ENCODE assay signal across 16 cellular contexts in genomic region chr16:69423189-69423588, GRCh38. TPM values are rescaled to one million over a fixed set of nuclear protein-coding genes. Genes with fewer than 3 reads are reported as not detected.
DNase-seq lines count a peak whose midpoint lies in the region; ATAC-seq and TF ChIP-seq lines count a peak whose summit lies in the region.
"Had no signal": no experiment of that assay in that cellular context is flagged by ENCODE, and none has a peak within 500 bp of the region (broad histone marks: within the 10 kb centered on the region; RNA-seq: fewer than 3 reads in every experiment).

No MANE protein-coding gene starts in this region.

- no peaks in the 10 kb centered on the region for H3K27me3 Mint-ChIP-seq in activated CD8-positive, alpha-beta T cell treated with anti-CD3 and anti-CD28 coated beads for 36 hours
- H3K27me3 Mint-ChIP-seq in naive thymus-derived CD4-positive, alpha-beta T cell: no peaks in the 10 kb centered on the region
- H3K27me3 Mint-ChIP-seq: dendritic cell treated with granulocyte-macrophage colony-stimulating factor and Interleukin-4, amounts not matched to agents 40 ng/mL and 50 ng/mL, for 4 days had no signal

- H3K27ac Mint-ChIP-seq in activated CD8-positive, alpha-beta T cell treated with anti-CD3 and anti-CD28 coated beads for 36 hours: peak overlapping the region; percentile 39
- H3K27ac Mint-ChIP-seq in naive thymus-derived CD4-positive, alpha-beta T cell: peak overlapping the region in 6 of 9 donors; percentile 47 to 78 (median 62)

- H4K20me1 ChIP-seq in BLaER1 treated with 17β-estradiol and CSF1 and Interleukin-3, amounts not matched to agents 10 nM and 100 nM: no peaks in the 10 kb centered on the region; a peak in 1 of 22 replicates

- 76 to 80% methylated on average over 11 of the region's 11 CpGs for WGBS in thyroid gland, 2 donors

- H3K4me1 Mint-ChIP-seq in activated CD8-positive, alpha-beta T cell treated with anti-CD3 and anti-CD28 coated beads for 36 hours (ENCODE audit: low read depth): peaks cover 24% of the 10 kb centered on the region
- H3K4me1 Mint-ChIP-seq in naive thymus-derived CD4-positive, alpha-beta T cell: peaks cover under 1 to 38% (median 28%) of the 10 kb centered on the region in 7 donors

- H3K4me2 ChIP-seq in BLaER1 treated with 17β-estradiol and CSF1 and Interleukin-3, amounts not matched to agents 10 nM and 100 nM: peak overlapping the region in 7 of 11 experiments; percentile 1 to 79 (median 62); a peak in 7 of 22 replicates

- peak overlapping the region; percentile 49 for H3K4me3 Mint-ChIP-seq in activated CD8-positive, alpha-beta T cell treated with anti-CD3 and anti-CD28 coated beads for 36 hours
- H3K4me3 Mint-ChIP-seq in naive thymus-derived CD4-positive, alpha-beta T cell: peak overlapping the region; percentile 35 to 98 (median 75)

- no peak overlapping the region for H3K4me3 ChIP-seq in BLaER1 treated with 17β-estradiol and CSF1 and Interleukin-3, amounts not matched to agents 10 nM and 100 nM
- no peak overlapping the region for H3K4me3 ChIP-seq in naive thymus-derived CD4-positive, alpha-beta T cell (ENCODE audit: low read length)
- H3K4me3 ChIP-seq in thyroid gland (replicated peaks in 1 of 3): no peak overlapping the region

- TF ChIP-seq CTCF in activated CD8-positive, alpha-beta T cell treated with anti-CD3 and anti-CD28 coated beads for 36 hours (IDR thresholded peaks at IDR 0.05): no peak
- TF ChIP-seq CTCF in GM10266 (IDR thresholded peaks at IDR 0.05; ENCODE audit: control insufficient read depth, insufficient read depth, low read depth, missing control alignments) (no peak), thyroid gland (IDR thresholded peaks at IDR 0.05) (no peak)

- intact Hi-C loops in activated CD8-positive, alpha-beta T cell treated with anti-CD3 and anti-CD28 coated beads for 36 hours (cut with micrococcal nuclease): no loop called here
- intact Hi-C loops in naive thymus-derived CD4-positive, alpha-beta T cell (cut with micrococcal nuclease): loop anchor here in 1 of 2 donors (10.0 kb wide), 1 partner anchor 332 kb away; the partner anchor contains the start of gene NOB1
- intact Hi-C loops in thyroid gland (cut with DNase I): no loop called here

- H3K36me3 ChIP-seq in BLaER1 treated with 17β-estradiol and CSF1 and Interleukin-3, amounts not matched to agents 10 nM and 100 nM: peaks cover 15 to 23% (median 18%) of the 10 kb centered on the region in 11 experiments
- H3K36me3 ChIP-seq in naive thymus-derived CD4-positive, alpha-beta T cell (ENCODE audit: control insufficient read depth in 2 of 3, insufficient read depth in 3 of 3, low read length in 3 of 3): peaks cover 0 to 8% (median 0%) of the 10 kb centered on the region in 3 experiments
- H3K36me3 ChIP-seq in thyroid gland: peaks cover 0 to 6% of the 10 kb centered on the region in 2 donors
- H3K36me3 ChIP-seq: ovary had no signal

- H3K27me3 ChIP-seq in BLaER1 treated with 17β-estradiol and CSF1 and Interleukin-3, amounts not matched to agents 10 nM and 100 nM: no peaks in the 10 kb centered on the region
- no peaks in the 10 kb centered on the region for H3K27me3 ChIP-seq in naive thymus-derived CD4-positive, alpha-beta T cell (ENCODE audit: control insufficient read depth in 2 of 2, insufficient read depth in 2 of 2, low read length in 2 of 2)
- no peaks in the 10 kb centered on the region for H3K27me3 ChIP-seq in thyroid gland
- H3K27me3 ChIP-seq: ovary, Peyer's patch had no signal

- peaks cover 27% of the 10 kb centered on the region for H3K36me3 Mint-ChIP-seq in activated CD8-positive, alpha-beta T cell treated with anti-CD3 and anti-CD28 coated beads for 36 hours (ENCODE audit: low read depth)
- H3K36me3 Mint-ChIP-seq in naive thymus-derived CD4-positive, alpha-beta T cell: peaks cover 0 to 18% (median 11%) of the 10 kb centered on the region in 5 donors

- TF ChIP-seq POLR2A in thyroid gland (IDR thresholded peaks at IDR 0.05): no peak

- CTCF ChIA-PET in activated CD8-positive, alpha-beta T cell treated with anti-CD3 and anti-CD28 coated beads for 36 hours (lab: Charles Lee): interaction anchor here (1.0 kb wide), 1 partner anchor 27 kb away, joined by 4 read pairs; no protein-coding TSS in a partner anchor
- CTCF ChIA-PET in naive thymus-derived CD4-positive, alpha-beta T cell (lab: Charles Lee): interaction anchor here (1.3 kb wide), 1 partner anchor 27 kb away, joined by 3 read pairs; no protein-coding TSS in a partner anchor

- DNase-seq in DMS114 treated with DMSO at 0.1 percent for 48 hours (lab: John Stamatoyannopoulos, UW; ENCODE audit: unreplicated experiment) (peak; percentile 96), GM10266 (ENCODE audit: extremely low spot score) (no peak), thyroid gland (no peak)
- no peak for DNase-seq in activated CD8-positive, alpha-beta T cell treated with anti-CD3 and anti-CD28 coated beads for 36 hours
- no peak for DNase-seq in naive thymus-derived CD4-positive, alpha-beta T cell
- DNase-seq: activated gamma-delta T cell treated with Interleukin-2 at 50 U/mL for 16 hours, DMS153, foreskin melanocyte, Kasumi-1, kidney, NCI-H2081 treated with DMSO at 0.1 percent for 48 hours, ovary, Peyer's patch had no signal

- POLR2A ChIA-PET in activated CD8-positive, alpha-beta T cell treated with anti-CD3 and anti-CD28 coated beads for 36 hours (lab: Charles Lee): no interaction called here
- POLR2A ChIA-PET in naive thymus-derived CD4-positive, alpha-beta T cell (lab: Charles Lee): no interaction called here

- H3K9ac ChIP-seq in BLaER1 treated with 17β-estradiol and CSF1 and Interleukin-3, amounts not matched to agents 10 nM and 100 nM: no peak overlapping the region

- H3K9me3 ChIP-seq in BLaER1 treated with 17β-estradiol and CSF1 and Interleukin-3, amounts not matched to agents 10 nM and 100 nM (replicated peaks in 1 of 11): peaks cover 9 to 23% (median 17%) of the 10 kb centered on the region in 11 experiments; a peak in 21 of 22 replicates
- no peaks in the 10 kb centered on the region for H3K9me3 ChIP-seq in naive thymus-derived CD4-positive, alpha-beta T cell (ENCODE audit: control insufficient read depth in 2 of 3, low read length in 3 of 3)
- H3K9me3 ChIP-seq in thyroid gland: no peaks in the 10 kb centered on the region
- H3K9me3 ChIP-seq: ovary, Peyer's patch had no signal

- H3K4me1 ChIP-seq in BLaER1 treated with 17β-estradiol and CSF1 and Interleukin-3, amounts not matched to agents 10 nM and 100 nM: peaks cover 10 to 29% (median 19%) of the 10 kb centered on the region in 10 experiments; a peak in 17 of 20 replicates
- peaks cover 0 to 13% of the 10 kb centered on the region in 2 donors for H3K4me1 ChIP-seq in naive thymus-derived CD4-positive, alpha-beta T cell (ENCODE audit: control insufficient read depth in 2 of 2, insufficient read depth in 2 of 2, low read length in 2 of 2)
- peaks cover 8% of the 10 kb centered on the region in 2 donors for H3K4me1 ChIP-seq in thyroid gland

- H3K9me3 Mint-ChIP-seq in activated CD8-positive, alpha-beta T cell treated with anti-CD3 and anti-CD28 coated beads for 36 hours: peaks cover 3% of the 10 kb centered on the region
- H3K9me3 Mint-ChIP-seq in naive thymus-derived CD4-positive, alpha-beta T cell: peaks cover 0 to 3% (median 0%) of the 10 kb centered on the region in 11 donors

- ATAC-seq in activated CD8-positive, alpha-beta T cell treated with anti-CD3 and anti-CD28 coated beads for 36 hours: no peak
- ATAC-seq in naive thymus-derived CD4-positive, alpha-beta T cell: no peak
- no peak for ATAC-seq in HG03175 (IDR thresholded peaks at IDR 0.05; ENCODE audit: unreplicated experiment)

- no peak overlapping the region for H3K27ac ChIP-seq in BLaER1 treated with 17β-estradiol and CSF1 and Interleukin-3, amounts not matched to agents 10 nM and 100 nM
- no peak overlapping the region for H3K27ac ChIP-seq in naive thymus-derived CD4-positive, alpha-beta T cell (ENCODE audit: low read depth, low read length)
- H3K27ac ChIP-seq in thyroid gland: no peak overlapping the region

RNA-seq across cellular contexts. Expression of gene CYB5B, which starts 1.2 kb away (rescaled TPM):
- 100 to 1,000 TPM; 159 to 163 TPM for total RNA-seq in activated CD8-positive, alpha-beta T cell treated with anti-CD3 and anti-CD28 coated beads for 36 hours
- 100 to 1,000 TPM in 1 of 5 experiments, 10 to 100 TPM in 4; 29.6 to 148 (median 48.2) TPM for total RNA-seq in naive thymus-derived CD4-positive, alpha-beta T cell
- polyA plus RNA-seq in naive thymus-derived CD4-positive, alpha-beta T cell: 100 to 1,000 TPM in 1 of 2 donors, 10 to 100 TPM in 1; 95.7 to 119 TPM
- total RNA-seq in thyroid gland: 10 to 100 TPM; 40.4 to 61.5 (median 50.4) TPM

RNA-seq across cellular contexts. Expression of gene TERF2, which starts 37.4 kb away (rescaled TPM):
- total RNA-seq in activated CD8-positive, alpha-beta T cell treated with anti-CD3 and anti-CD28 coated beads for 36 hours: 10 to 100 TPM; 39.4 to 41.6 TPM
- total RNA-seq in naive thymus-derived CD4-positive, alpha-beta T cell: 10 to 100 TPM; 40.4 to 63.5 (median 50.7) TPM
- polyA plus RNA-seq in naive thymus-derived CD4-positive, alpha-beta T cell: 10 to 100 TPM; 26.3 to 39.4 TPM
- 100 to 1,000 TPM in 1 of 4 donors, 10 to 100 TPM in 3; 19.8 to 110 (median 26.6) TPM for total RNA-seq in thyroid gland
